Comparison of ENCODE assay signal across 8 cellular contexts in genomic region chr2:68766378-68766845, GRCh38. TPM values are rescaled to one million over a fixed set of nuclear protein-coding genes. Genes with fewer than 3 reads are reported as not detected.
A peak's percentile ranks its signal among the peaks of the same experiment; 100 is the strongest.
DNase-seq lines count a peak whose midpoint lies in the region; ATAC-seq and TF ChIP-seq lines count a peak whose summit lies in the region.

No MANE protein-coding gene starts in this region.

- H3K36me3 ChIP-seq in RWPE2 (ENCODE audit: low read depth) (no peaks in the 10 kb centered on the region), lower lobe of right lung (no peaks in the 10 kb centered on the region)

- ATAC-seq in GM21447 (IDR thresholded peaks at IDR 0.05; ENCODE audit: unreplicated experiment) (peak; percentile 39), RWPE2 (ENCODE audit: low read depth) (peak; percentile 68), lower lobe of right lung (peak; percentile 89 to 94), HG03025 (IDR thresholded peaks at IDR 0.05; ENCODE audit: low FRiP score, unreplicated experiment) (no peak), GM19452 (IDR thresholded peaks at IDR 0.05; ENCODE audit: unreplicated experiment) (no peak)
- ATAC-seq in activated naive CD8-positive, alpha-beta T cell treated with anti-CD3 and anti-CD28 coated beads, Interleukin-2, amount 50 U/mL, for 24 hours, result peak; percentile 47

- H3K4me1 Mint-ChIP-seq in activated naive CD8-positive, alpha-beta T cell treated with anti-CD3 and anti-CD28 coated beads, Interleukin-2, amount 50 U/mL, for 24 hours, result peaks cover 99% of the 10 kb centered on the region
- peaks cover 35% of the 10 kb centered on the region for H3K4me1 Mint-ChIP-seq in type B pancreatic cell (ENCODE audit: unreplicated experiment)

- H3K9me3 ChIP-seq in RWPE2 (ENCODE audit: severe bottlenecking), result no peaks in the 10 kb centered on the region
- H3K9me3 ChIP-seq in lower lobe of right lung, result no peaks in the 10 kb centered on the region

- H3K4me3 ChIP-seq in RWPE2 (ENCODE audit: severe bottlenecking) (no peak overlapping the region), lower lobe of right lung (peak overlapping the region; percentile 6)

- no peaks in the 10 kb centered on the region for H3K9me3 Mint-ChIP-seq in activated naive CD8-positive, alpha-beta T cell treated with anti-CD3 and anti-CD28 coated beads, Interleukin-2, amount 50 U/mL, for 24 hours
- no peaks in the 10 kb centered on the region for H3K9me3 Mint-ChIP-seq in type B pancreatic cell

- peaks cover 15% of the 10 kb centered on the region for H3K36me3 Mint-ChIP-seq in activated naive CD8-positive, alpha-beta T cell treated with anti-CD3 and anti-CD28 coated beads, Interleukin-2, amount 50 U/mL, for 24 hours (ENCODE audit: low read depth)
- no peaks in the 10 kb centered on the region for H3K36me3 Mint-ChIP-seq in type B pancreatic cell

- intact Hi-C loops in lower lobe of right lung (cut with DNase I), result no loop called here

- H3K27ac Mint-ChIP-seq in activated naive CD8-positive, alpha-beta T cell treated with anti-CD3 and anti-CD28 coated beads, Interleukin-2, amount 50 U/mL, for 24 hours, result peak overlapping the region; percentile 96
- no peak overlapping the region for H3K27ac Mint-ChIP-seq in type B pancreatic cell

- no peak for DNase-seq in RWPE2 (ENCODE audit: low spot score)
- DNase-seq in activated naive CD8-positive, alpha-beta T cell treated with anti-CD3 and anti-CD28 coated beads, Interleukin-2, amount 50 U/mL, for 24 hours, result peak; percentile 54
- DNase-seq in lower lobe of right lung, result peak; percentile 81
- DNase-seq in type B pancreatic cell (ENCODE audit: extremely low spot score, unreplicated experiment), result no peak
- no peak for DNase-seq in NCI-H526 (lab: John Stamatoyannopoulos, UW)

- H3K4me3 Mint-ChIP-seq in activated naive CD8-positive, alpha-beta T cell treated with anti-CD3 and anti-CD28 coated beads, Interleukin-2, amount 50 U/mL, for 24 hours, result peak overlapping the region; percentile 68
- peak overlapping the region; percentile 8 for H3K4me3 Mint-ChIP-seq in type B pancreatic cell

- TF ChIP-seq CTCF in RWPE2 (IDR thresholded peaks at IDR 0.05; ENCODE audit: poor library complexity, severe bottlenecking) (no peak), lower lobe of right lung (IDR thresholded peaks at IDR 0.05) (no peak), type B pancreatic cell (conservative IDR thresholded peaks at IDR 0.05) (no peak)

- H3K4me1 ChIP-seq in RWPE2 (ENCODE audit: insufficient read depth, poor library complexity, severe bottlenecking) (peaks cover 17% of the 10 kb centered on the region), lower lobe of right lung (peaks cover 96% of the 10 kb centered on the region)

- H3K27me3 Mint-ChIP-seq in activated naive CD8-positive, alpha-beta T cell treated with anti-CD3 and anti-CD28 coated beads, Interleukin-2, amount 50 U/mL, for 24 hours, result no peaks in the 10 kb centered on the region
- H3K27me3 Mint-ChIP-seq in type B pancreatic cell, result no peaks in the 10 kb centered on the region

- H3K27ac ChIP-seq in RWPE2 (ENCODE audit: poor library complexity, severe bottlenecking) (peak overlapping the region; percentile 8), lower lobe of right lung (peak overlapping the region; percentile 75)

- no peaks in the 10 kb centered on the region for H3K27me3 ChIP-seq in RWPE2 (ENCODE audit: insufficient read depth, poor library complexity, severe bottlenecking)
- no peaks in the 10 kb centered on the region for H3K27me3 ChIP-seq in lower lobe of right lung (ENCODE audit: low read depth)

RNA-seq across cellular contexts. Expression of gene ARHGAP25, which starts 31.8 kb away (rescaled TPM):
- total RNA-seq in lower lobe of right lung (48.5 TPM), type B pancreatic cell (ENCODE audit: low replicate concordance) (1.1 and 2.4 TPM in 2 replicates)

Comparison
In these comparisons a context has a peak if more than half of its experiments do, and no peak if none do; other contexts are left out.
1. ATAC-seq: peak in GM21447 (single experiment), RWPE2 (single experiment), activated naive CD8-positive, alpha-beta T cell treated with anti-CD3 and anti-CD28 coated beads, Interleukin-2, amount 50 U/mL, for 24 hours (single experiment) and lower lobe of right lung (2 of 2); none in HG03025 (single experiment) and GM19452 (single experiment).
2. DNase-seq: peak in activated naive CD8-positive, alpha-beta T cell treated with anti-CD3 and anti-CD28 coated beads, Interleukin-2, amount 50 U/mL, for 24 hours (single experiment) and lower lobe of right lung (single experiment); none in RWPE2 (single experiment), type B pancreatic cell (single experiment) and NCI-H526 (0 of 2).
3. RNA of gene ARHGAP25, which starts 31.8 kb away (total RNA-seq): 48.5 TPM in lower lobe of right lung (single experiment); 1.1 to 2.4 TPM in type B pancreatic cell; every median in the first group is over 10 times any median in the second.